Comparison of ENCODE assay signal across 26 cellular contexts in the genomic region with DNA sequence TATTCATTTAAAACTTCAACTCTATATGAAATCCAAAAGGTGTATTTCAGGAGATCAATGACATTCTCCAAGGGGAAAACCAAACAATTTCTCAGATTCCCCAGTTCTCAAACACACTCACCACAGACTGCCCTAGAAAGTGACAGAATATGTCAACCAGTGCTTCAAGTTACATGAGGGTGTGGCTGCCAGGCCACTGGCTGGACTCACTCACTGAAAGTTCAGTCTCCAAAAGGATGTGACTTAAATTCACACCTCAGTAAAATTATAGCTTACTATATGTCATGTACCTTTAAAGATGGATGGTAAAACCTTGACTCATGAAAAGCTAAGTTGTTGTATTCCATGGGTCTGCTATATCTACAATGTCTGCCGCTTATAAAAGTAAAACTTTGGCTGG.
"Had no signal": no experiment of that assay in that cellular context is flagged by ENCODE, and none has a peak within 500 bp of the region (broad histone marks: within the 10 kb centered on the region; RNA-seq: fewer than 3 reads in every experiment).

No MANE protein-coding gene starts in this region.

- H3K27me3 Mint-ChIP-seq: activated naive CD4-positive, alpha-beta T cell treated with anti-CD3 and anti-CD28 coated beads, Interleukin-2, amount 10 ng/mL, durations not matched to agents 7 days and 5 days; T-helper 17 cell had no signal

- H3K36me3 Mint-ChIP-seq: activated naive CD4-positive, alpha-beta T cell treated with anti-CD3 and anti-CD28 coated beads, Interleukin-2, amount 10 ng/mL, durations not matched to agents 7 days and 5 days; immature natural killer cell; natural killer cell; neural progenitor cell had no signal

- ATAC-seq: esophagus mucosa, left lobe of liver, lower lobe of right lung, natural killer cell, T-helper 17 cell had no signal

- H3K27ac Mint-ChIP-seq: activated naive CD4-positive, alpha-beta T cell treated with anti-CD3 and anti-CD28 coated beads, Interleukin-2, amount 10 ng/mL, durations not matched to agents 7 days and 5 days; dendritic cell treated with granulocyte-macrophage colony-stimulating factor and Interleukin-4, amounts not matched to agents 40 ng/mL and 50 ng/mL, for 4 days; endodermal cell; immature natural killer cell; natural killer cell; neural progenitor cell; T-helper 17 cell had no signal

- H3K4me3 Mint-ChIP-seq: activated naive CD4-positive, alpha-beta T cell treated with anti-CD3 and anti-CD28 coated beads, Interleukin-2, amount 10 ng/mL, durations not matched to agents 7 days and 5 days; central memory CD8-positive, alpha-beta T cell; dendritic cell treated with granulocyte-macrophage colony-stimulating factor and Interleukin-4, amounts not matched to agents 40 ng/mL and 50 ng/mL, for 4 days; endodermal cell; immature natural killer cell; natural killer cell; neural progenitor cell; T-helper 17 cell had no signal

- H3K4me1 Mint-ChIP-seq: central memory CD8-positive, alpha-beta T cell; immature natural killer cell; natural killer cell; T-helper 17 cell had no signal

- H3K9me3 Mint-ChIP-seq: activated naive CD4-positive, alpha-beta T cell treated with anti-CD3 and anti-CD28 coated beads, Interleukin-2, amount 10 ng/mL, durations not matched to agents 7 days and 5 days; central memory CD8-positive, alpha-beta T cell; dendritic cell treated with granulocyte-macrophage colony-stimulating factor and Interleukin-4, amounts not matched to agents 40 ng/mL and 50 ng/mL, for 4 days; endodermal cell; natural killer cell; neural progenitor cell had no signal

- DNase-seq: activated CD4-positive, alpha-beta T cell treated with anti-CD3 and anti-CD28 coated beads, Interleukin-2, amount 50 U/mL, for 4 hours; activated effector memory CD4-positive, alpha-beta T cell treated with Interleukin-2 at 50 U/mL for 16 hours; activated naive CD4-positive, alpha-beta T cell treated with anti-CD3 and anti-CD28 coated beads, Interleukin-2, amount 10 ng/mL, durations not matched to agents 7 days and 5 days; activated T-cell treated with anti-CD3 and anti-CD28 coated beads, Interleukin-2, amount 50 U/mL, for 48 hours; anterior cingulate cortex; endodermal cell; foreskin fibroblast; head of caudate nucleus; hypothalamus; immature natural killer cell; kidney; lower lobe of right lung; mesenchymal stem cell; natural killer cell; occipital lobe; stimulated activated CD4-positive, alpha-beta T cell treated with anti-CD3 and anti-CD28 coated beads, Interleukin-15, amount 100 ng/mL, for 24 hours; stimulated activated CD4-positive, alpha-beta T cell treated with anti-CD3 and anti-CD28 coated beads, Interleukin-2, amount 100 ng/mL, for 24 hours; stimulated activated naive CD4-positive, alpha-beta T cell treated with Interleukin-2 at 50 U/mL for 16 hours; T-helper 17 cell; T1000; trophoblast cell had no signal
